Comparison of ENCODE assay signal across 1 cellular context in genomic region chr14:32327255-32327961, GRCh38.
TF ChIP-seq lines count a peak whose summit lies in the region.

No MANE protein-coding gene starts in this region.

TF ChIP-seq in neural cell, 6 proteins besides CTCF, POLR2A, EP300 and RAD21 (continued from another document):
- TF ChIP-seq REST (IDR thresholded peaks at IDR 0.05; ENCODE audit: borderline replicate concordance), result no peak
- no peak for TF ChIP-seq EZH2 (IDR thresholded peaks at IDR 0.05; ENCODE audit: borderline replicate concordance, insufficient read depth, low read length, poor library complexity, severe bottlenecking)
